27 cellular contexts compared by ENCODE assay signal in genomic region chr4:150089732-150090131, GRCh38. TPM values are rescaled to one million over a fixed set of nuclear protein-coding genes. Genes with fewer than 3 reads are reported as not detected.
"Had no signal": no experiment of that assay in that cellular context is flagged by ENCODE, and none has a peak within 500 bp of the region (broad histone marks: within the 10 kb centered on the region; RNA-seq: fewer than 3 reads in every experiment).

No MANE protein-coding gene starts in this region.

- H3K27ac ChIP-seq: coronary artery, pancreas, prostate gland, vagina had no signal

- DNase-seq: activated CD4-positive, alpha-beta memory T cell treated with anti-CD3 and anti-CD28 coated beads, Interleukin-2, amount 10 ng/mL, durations not matched to agents 7 days and 5 days; activated CD4-positive, alpha-beta T cell treated with anti-CD3 and anti-CD28 coated beads for 1 hour; activated CD4-positive, alpha-beta T cell treated with anti-CD3 and anti-CD28 coated beads, Interleukin-2, amount 10 ng/mL, durations not matched to agents 7 days and 5 days; activated CD8-positive, alpha-beta memory T cell treated with anti-CD3 and anti-CD28 coated beads, Interleukin-2, amount 50 U/mL, for 48 hours; activated gamma-delta T cell treated with Interleukin-2 at 50 U/mL for 16 hours; activated naive CD8-positive, alpha-beta T cell treated with anti-CD3 and anti-CD28 coated beads, Interleukin-2, amount 50 U/mL, for 24 hours; activated T-cell treated with anti-CD3 and anti-CD28 coated beads, Interleukin-2, amount 50 U/mL, for 24 hours; amygdala; dorsolateral prefrontal cortex; effector memory CD4-positive, alpha-beta T cell; erythroblast; left colon; mammary epithelial cell; midbrain; naive thymus-derived CD4-positive, alpha-beta T cell; pancreas; retina; small intestine; stimulated activated CD4-positive, alpha-beta T cell treated with anti-CD3 and anti-CD28 coated beads, Interleukin-4, amount 100 ng/mL, for 24 hours; stimulated activated CD8-positive, alpha-beta memory T cell treated with anti-CD3 and anti-CD28 coated beads, Interleukin-4, amount 100 ng/mL, for 48 hours; stimulated activated naive CD8-positive, alpha-beta T cell treated with anti-CD3 and anti-CD28 coated beads, Interleukin-15, amount 100 ng/mL, for 72 hours; substantia nigra; SW 1271; T-helper 9 cell had no signal

- H3K4me3 ChIP-seq: coronary artery, dorsolateral prefrontal cortex, pancreas, prostate gland, vagina had no signal

- H3K9me3 ChIP-seq: pancreas, prostate gland, vagina had no signal

- H3K27me3 ChIP-seq: dorsolateral prefrontal cortex, pancreas, vagina had no signal

- H3K4me1 ChIP-seq: pancreas, prostate gland, vagina had no signal

- H3K36me3 ChIP-seq: pancreas, prostate gland, vagina had no signal

RNA-seq across cellular contexts. Expression of gene DCLK2, which starts 11.5 kb away (rescaled TPM):
- total RNA-seq: activated CD4-positive, alpha-beta T cell treated with anti-CD3 and anti-CD28 coated beads, Interleukin-2, amount 10 ng/mL, durations not matched to agents 7 days and 5 days had no signal
